ENCODE assay signal across 15 cellular contexts in the genomic region with DNA sequence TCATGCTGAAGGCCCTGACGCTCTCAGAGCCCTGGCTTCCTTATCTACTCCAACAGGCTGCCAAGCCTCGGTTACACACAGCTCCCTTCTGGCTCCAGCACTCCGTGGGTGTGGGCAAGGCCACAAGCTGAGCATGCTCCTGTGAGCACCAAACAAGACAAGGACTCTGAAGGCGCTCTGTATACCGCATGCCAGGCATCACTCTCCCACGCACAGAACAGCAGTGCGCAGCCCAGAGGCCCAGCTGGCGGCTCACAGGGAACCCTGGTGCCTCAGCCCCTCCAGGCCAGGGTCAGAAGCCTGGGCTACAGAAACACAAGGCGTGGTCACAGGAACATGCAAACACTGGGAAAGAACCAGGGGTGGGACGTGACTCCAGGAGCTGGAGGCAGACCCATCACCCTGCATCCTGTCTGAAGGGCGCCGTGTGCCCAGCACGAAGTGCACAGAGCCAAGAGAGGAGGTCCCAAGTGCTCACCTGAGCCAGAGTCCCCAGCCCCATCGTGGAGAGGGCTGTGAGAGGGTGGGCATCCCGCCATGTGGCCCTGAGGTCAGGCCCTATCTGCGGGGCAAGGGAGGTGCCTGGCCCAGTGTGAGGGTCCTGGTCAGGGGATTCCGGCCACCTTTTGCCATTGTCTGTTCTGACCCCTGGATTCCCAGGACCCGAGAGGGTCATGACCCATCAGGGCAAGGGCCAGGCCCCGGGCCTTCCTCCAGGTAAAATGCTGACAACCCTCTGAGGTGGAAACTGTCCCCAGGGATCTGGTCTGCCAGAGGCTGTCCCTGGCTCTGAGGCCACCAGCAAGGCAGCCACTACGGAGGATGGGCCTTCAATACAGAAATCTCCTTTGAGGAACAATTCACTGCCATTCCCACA. TPM values are rescaled to one million over a fixed set of nuclear protein-coding genes. Genes with fewer than 3 reads are reported as not detected.
DNase-seq lines count a peak whose midpoint lies in the region; ATAC-seq and TF ChIP-seq lines count a peak whose summit lies in the region.
"Had no signal": no experiment of that assay in that cellular context is flagged by ENCODE, and none has a peak within 500 bp of the region (broad histone marks: within the 10 kb centered on the region; RNA-seq: fewer than 3 reads in every experiment).

No MANE protein-coding gene starts in this region.

- H3K4me3 Mint-ChIP-seq in activated CD4-positive, alpha-beta T cell treated with anti-CD3 and anti-CD28 coated beads for 36 hours, result no peak overlapping the region
- H3K4me3 Mint-ChIP-seq: natural killer cell, WTC11 had no signal

- peak overlapping the region in 2 of 11 experiments; percentile 29 to 46; a peak in 4 of 22 replicates for H3K9ac ChIP-seq in BLaER1 treated with 17β-estradiol and CSF1 and Interleukin-3, amounts not matched to agents 10 nM and 100 nM

- H3K4me1 ChIP-seq in BLaER1 treated with 17β-estradiol and CSF1 and Interleukin-3, amounts not matched to agents 10 nM and 100 nM, result peaks cover 0 to 89% (median 62%) of the 10 kb centered on the region in 10 experiments; a peak in 16 of 20 replicates
- no peaks in the 10 kb centered on the region for H3K4me1 ChIP-seq in RWPE2 (ENCODE audit: insufficient read depth, poor library complexity, severe bottlenecking)

- no peaks in the 10 kb centered on the region for H3K9me3 Mint-ChIP-seq in activated CD4-positive, alpha-beta T cell treated with anti-CD3 and anti-CD28 coated beads for 36 hours (ENCODE audit: low read depth)
- H3K9me3 Mint-ChIP-seq: natural killer cell, WTC11 had no signal

- H3K27ac ChIP-seq in BLaER1 treated with 17β-estradiol and CSF1 and Interleukin-3, amounts not matched to agents 10 nM and 100 nM, result peak overlapping the region in 7 of 11 experiments; percentile 9 to 82 (median 34); a peak in 12 of 22 replicates
- H3K27ac ChIP-seq in RWPE2 (ENCODE audit: poor library complexity, severe bottlenecking), result no peak overlapping the region

- CTCF ChIA-PET in activated CD4-positive, alpha-beta T cell treated with anti-CD3 and anti-CD28 coated beads for 36 hours (lab: Charles Lee), result interaction anchor here (0.5 to 0.6 kb wide), 2 partner anchors 77 to 255 kb away, joined by 3 to 4 read pairs; no protein-coding TSS in a partner anchor

- no peak; the same call in 2 of the 3 replicates for ATAC-seq in RWPE2 (ENCODE audit: low read depth)
- peak; percentile 94 for ATAC-seq in Right ventricle myocardium superior (ENCODE audit: poor library complexity)
- peak; percentile 38 for ATAC-seq in omental fat pad (ENCODE audit: low FRiP score)
- no peak for ATAC-seq in HG03378 (IDR thresholded peaks at IDR 0.05; ENCODE audit: unreplicated experiment)
- ATAC-seq in activated CD4-positive, alpha-beta T cell treated with anti-CD3 and anti-CD28 coated beads for 36 hours, result no peak
- ATAC-seq: WTC11 had no signal

- H3K27me3 ChIP-seq in BLaER1 treated with 17β-estradiol and CSF1 and Interleukin-3, amounts not matched to agents 10 nM and 100 nM, result no peaks in the 10 kb centered on the region
- no peaks in the 10 kb centered on the region for H3K27me3 ChIP-seq in RWPE2 (ENCODE audit: insufficient read depth, poor library complexity, severe bottlenecking)

- no peak for TF ChIP-seq CTCF in RWPE2 (IDR thresholded peaks at IDR 0.05; ENCODE audit: poor library complexity, severe bottlenecking)
- no peak for TF ChIP-seq CTCF in omental fat pad (IDR thresholded peaks at IDR 0.05)

- intact Hi-C loops in Right ventricle myocardium superior (cut with DNase I), result no loop called here
- intact Hi-C loops in activated CD4-positive, alpha-beta T cell treated with anti-CD3 and anti-CD28 coated beads for 36 hours (cut with DNase I, micrococcal nuclease), result no loop called here

- no peaks in the 10 kb centered on the region for H3K36me3 ChIP-seq in BLaER1 treated with 17β-estradiol and CSF1 and Interleukin-3, amounts not matched to agents 10 nM and 100 nM
- H3K36me3 ChIP-seq in RWPE2 (ENCODE audit: low read depth), result no peaks in the 10 kb centered on the region

- H3K27ac Mint-ChIP-seq in activated CD4-positive, alpha-beta T cell treated with anti-CD3 and anti-CD28 coated beads for 36 hours, result no peak overlapping the region
- H3K27ac Mint-ChIP-seq: natural killer cell, WTC11 had no signal

- H3K4me2 ChIP-seq in BLaER1 treated with 17β-estradiol and CSF1 and Interleukin-3, amounts not matched to agents 10 nM and 100 nM, result peak overlapping the region in 9 of 11 experiments; percentile 18 to 76 (median 42); a peak in 16 of 22 replicates

- H3K4me1 Mint-ChIP-seq in activated CD4-positive, alpha-beta T cell treated with anti-CD3 and anti-CD28 coated beads for 36 hours, result no peaks in the 10 kb centered on the region
- H3K4me1 Mint-ChIP-seq: natural killer cell had no signal

- no peaks in the 10 kb centered on the region for H3K36me3 Mint-ChIP-seq in activated CD4-positive, alpha-beta T cell treated with anti-CD3 and anti-CD28 coated beads for 36 hours (ENCODE audit: low read depth)
- H3K36me3 Mint-ChIP-seq: natural killer cell, WTC11 had no signal

- H3K9me3 ChIP-seq in BLaER1 treated with 17β-estradiol and CSF1 and Interleukin-3, amounts not matched to agents 10 nM and 100 nM (replicated peaks in 1 of 11), result no peaks in the 10 kb centered on the region
- no peaks in the 10 kb centered on the region for H3K9me3 ChIP-seq in RWPE2 (ENCODE audit: severe bottlenecking)

- POLR2A ChIA-PET in activated CD4-positive, alpha-beta T cell treated with anti-CD3 and anti-CD28 coated beads for 36 hours (lab: Charles Lee), result no interaction called here

- no peak overlapping the region for H3K4me3 ChIP-seq in BLaER1 treated with 17β-estradiol and CSF1 and Interleukin-3, amounts not matched to agents 10 nM and 100 nM
- no peak overlapping the region for H3K4me3 ChIP-seq in RWPE2 (ENCODE audit: severe bottlenecking)

- DNase-seq in RWPE2 (ENCODE audit: low spot score) (peak; percentile 59), Right ventricle myocardium superior (peak; percentile 82), omental fat pad (ENCODE audit: low spot score) (no peak), NCI-H187 treated with DMSO at 0.1 percent for 48 hours (lab: John Stamatoyannopoulos, UW) (no peak)
- no peak for DNase-seq in activated effector memory CD4-positive, alpha-beta T cell treated with Interleukin-2 at 50 U/mL for 16 hours
- DNase-seq in activated CD4-positive, alpha-beta T cell treated with anti-CD3 and anti-CD28 coated beads for 36 hours, result no peak
- DNase-seq: dermis blood vessel endothelial cell, DMS153, natural killer cell, NCI-H446 treated with DMSO at 0.1 percent for 48 hours, small intestine had no signal

- no peaks in the 10 kb centered on the region for H4K20me1 ChIP-seq in BLaER1 treated with 17β-estradiol and CSF1 and Interleukin-3, amounts not matched to agents 10 nM and 100 nM

- no peaks in the 10 kb centered on the region for H3K27me3 Mint-ChIP-seq in activated CD4-positive, alpha-beta T cell treated with anti-CD3 and anti-CD28 coated beads for 36 hours

RNA-seq across cellular contexts. Expression of a gene that starts 54.7 kb away (rescaled TPM):
- total RNA-seq in Right ventricle myocardium superior (18.8 TPM), omental fat pad (1 to 10 TPM in 1 of 4 donors, under 1 TPM in 3; 0.12 to 1.0 (median 0.49) TPM)
- not detected for total RNA-seq in activated CD4-positive, alpha-beta T cell treated with anti-CD3 and anti-CD28 coated beads for 36 hours
- total RNA-seq: fibroblast of villous mesenchyme had no signal

Comparison
In these comparisons a context has a peak if more than half of its experiments do, and no peak if none do; other contexts are left out.
1. ATAC-seq: peak in Right ventricle myocardium superior (single experiment) and omental fat pad (single experiment); none in RWPE2 (single experiment), HG03378 (single experiment) and activated CD4-positive, alpha-beta T cell treated with anti-CD3 and anti-CD28 coated beads for 36 hours (single experiment).
2. DNase-seq: peak in RWPE2 (single experiment) and Right ventricle myocardium superior (single experiment); none in omental fat pad (single experiment), activated effector memory CD4-positive, alpha-beta T cell treated with Interleukin-2 at 50 U/mL for 16 hours (single experiment), NCI-H187 treated with DMSO at 0.1 percent for 48 hours (single experiment) and activated CD4-positive, alpha-beta T cell treated with anti-CD3 and anti-CD28 coated beads for 36 hours (single experiment).